23 cellular contexts compared by ENCODE assay signal in genomic region chr10:103355906-103356599, GRCh38.
"Had no signal": no experiment of that assay in that cellular context is flagged by ENCODE, and none has a peak within 500 bp of the region (broad histone marks: within the 10 kb centered on the region; RNA-seq: fewer than 3 reads in every experiment).

No MANE protein-coding gene starts in this region.

- H3K4me3 ChIP-seq: SJCRH30 had no signal

- H3K9me3 ChIP-seq: SJCRH30 had no signal

- ATAC-seq: PC-3, Right ventricle myocardium inferior, SK-N-SH treated with all-trans-retinoic acid at 6 μM for 48 hours had no signal

- H3K9ac ChIP-seq: KMS-11 had no signal

- H3K27me3 ChIP-seq: SJCRH30 had no signal

- H3K4me2 ChIP-seq: KMS-11 had no signal

- DNase-seq: IMR-90, Kasumi-1, MM.1S, NCI-H1092 treated with DMSO at 0.1 percent for 48 hours, NCI-H1436, NCI-H187, NCI-H2029, NCI-H2081 treated with DMSO at 0.1 percent for 48 hours, NCI-H2171, NCI-H226, NCI-H446, NCI-H510A, NCI-H524 treated with DMSO at 0.1 percent for 48 hours, NCI-H69, NCI-H774, SHP77 treated with DMSO at 0.1 percent for 48 hours, SJCRH30 had no signal

- H3K36me3 ChIP-seq: SJCRH30 had no signal

- H3K27ac ChIP-seq: HL-60, KMS-11, RWPE1, SJCRH30 had no signal
